7 cellular contexts compared by ENCODE assay signal in genomic region chrX:15493118-15494082, GRCh38. TPM values are rescaled to one million over a fixed set of nuclear protein-coding genes. Genes with fewer than 3 reads are reported as not detected.
DNase-seq lines count a peak whose midpoint lies in the region; ATAC-seq and TF ChIP-seq lines count a peak whose summit lies in the region.

Gene PIR (minus strand): TSS chrX:15493333. CDS start chrX:15491257, 2,076 bp downstream.

- H3K4me3 ChIP-seq in iPS-11a (ENCODE audit: low read depth, low read length): peak within 1 kb of the TSS; percentile 39
- peak within 1 kb of the TSS; percentile 62 to 73 (median 66) for H3K4me3 ChIP-seq in gastrocnemius medialis

- ATAC-seq in GM18505 (IDR thresholded peaks at IDR 0.05; ENCODE audit: unreplicated experiment): peak; percentile 96
- ATAC-seq in HG02938 (IDR thresholded peaks at IDR 0.05; ENCODE audit: unreplicated experiment): peak; percentile 94
- peak; percentile 94 for ATAC-seq in gastrocnemius medialis

- H3K9me3 Mint-ChIP-seq in brain: no peaks in the 10 kb centered on the region

- TF ChIP-seq CTCF in brain (conservative IDR thresholded peaks at IDR 0.05): peak; percentile 49 to 75
- TF ChIP-seq CTCF in gastrocnemius medialis (IDR thresholded peaks at IDR 0.05 in 4 of 5, conservative IDR thresholded peaks at IDR 0.05 in 1 of 5): peak in 2 of 5 experiments; percentile 45 to 48

- in situ Hi-C loops in gastrocnemius medialis (cut with MboI; ENCODE audit: low sequenced_read_pairs in 4 of 4): loop anchor here in 3 of 4 donors (10.0 to 25.0 kb wide), 3 partner anchors 156 to 181 kb away; partner anchors contain the start of genes CLTRN (in 1 of the 3) and PIGA (in 1 of the 3)

- no peaks in the 10 kb centered on the region for H3K27me3 ChIP-seq in gastrocnemius medialis

- H3K4me1 Mint-ChIP-seq in brain: peaks cover 28% of the 10 kb centered on the region

- TF ChIP-seq POLR2A in GM18505 (IDR thresholded peaks at IDR 0.05; ENCODE audit: borderline replicate concordance, extremely low read depth, insufficient read depth, insufficient read length): peak; percentile 20
- TF ChIP-seq POLR2A in gastrocnemius medialis (IDR thresholded peaks at IDR 0.05): peak; percentile 69 to 72

- peak within 1 kb of the TSS; percentile 80 to 96 (median 84) for H3K4me3 Mint-ChIP-seq in brain

- intact Hi-C loops in gastrocnemius medialis (cut with DNase I; ENCODE audit: low total_unique reads): loop anchor here (1.0 to 10.0 kb wide), 6 partner anchors 23 to 1371 kb away; partner anchors contain the start of gene PIGA

- H3K9me3 ChIP-seq in gastrocnemius medialis: no peaks in the 10 kb centered on the region

- H3K27me3 Mint-ChIP-seq in brain: peaks cover 3% of the 10 kb centered on the region

- H3K27ac ChIP-seq in gastrocnemius medialis: peak within 1 kb of the TSS; percentile 83 to 93 (median 86)

- peaks cover 0 to 5% of the 10 kb centered on the region in 2 donors for H3K36me3 ChIP-seq in gastrocnemius medialis

- no peaks in the 10 kb centered on the region for H3K4me1 ChIP-seq in gastrocnemius medialis

- H3K27ac Mint-ChIP-seq in brain: peak within 1 kb of the TSS; percentile 13 to 90 (median 74)

- H3K36me3 Mint-ChIP-seq in brain: peaks cover 10% of the 10 kb centered on the region

- peak; percentile 79 to 82 for DNase-seq in NCI-H1930 (lab: John Stamatoyannopoulos, UW)
- peak; percentile 54 for DNase-seq in T1000 (lab: John Stamatoyannopoulos, UW)
- DNase-seq in gastrocnemius medialis: peak; percentile 74 to 87

RNA-seq across cellular contexts. Expression of gene PIR, which starts in this region (rescaled TPM):
- polyA plus RNA-seq in brain (ENCODE audit: insufficient read depth, low read depth, low replicate concordance): 21.9 TPM
- 10 to 100 TPM in 3 of 4 donors, 1 to 10 TPM in 1; 9.4 to 20.2 (median 14.2) TPM for total RNA-seq in gastrocnemius medialis

Comparison
In these comparisons a context has a peak if more than half of its experiments do, and no peak if none do; other contexts are left out.
1. Peak in every context shown above with its lines: DNase-seq, ATAC-seq, H3K4me3 ChIP-seq and H3K27ac ChIP-seq.